In the genomic region with DNA sequence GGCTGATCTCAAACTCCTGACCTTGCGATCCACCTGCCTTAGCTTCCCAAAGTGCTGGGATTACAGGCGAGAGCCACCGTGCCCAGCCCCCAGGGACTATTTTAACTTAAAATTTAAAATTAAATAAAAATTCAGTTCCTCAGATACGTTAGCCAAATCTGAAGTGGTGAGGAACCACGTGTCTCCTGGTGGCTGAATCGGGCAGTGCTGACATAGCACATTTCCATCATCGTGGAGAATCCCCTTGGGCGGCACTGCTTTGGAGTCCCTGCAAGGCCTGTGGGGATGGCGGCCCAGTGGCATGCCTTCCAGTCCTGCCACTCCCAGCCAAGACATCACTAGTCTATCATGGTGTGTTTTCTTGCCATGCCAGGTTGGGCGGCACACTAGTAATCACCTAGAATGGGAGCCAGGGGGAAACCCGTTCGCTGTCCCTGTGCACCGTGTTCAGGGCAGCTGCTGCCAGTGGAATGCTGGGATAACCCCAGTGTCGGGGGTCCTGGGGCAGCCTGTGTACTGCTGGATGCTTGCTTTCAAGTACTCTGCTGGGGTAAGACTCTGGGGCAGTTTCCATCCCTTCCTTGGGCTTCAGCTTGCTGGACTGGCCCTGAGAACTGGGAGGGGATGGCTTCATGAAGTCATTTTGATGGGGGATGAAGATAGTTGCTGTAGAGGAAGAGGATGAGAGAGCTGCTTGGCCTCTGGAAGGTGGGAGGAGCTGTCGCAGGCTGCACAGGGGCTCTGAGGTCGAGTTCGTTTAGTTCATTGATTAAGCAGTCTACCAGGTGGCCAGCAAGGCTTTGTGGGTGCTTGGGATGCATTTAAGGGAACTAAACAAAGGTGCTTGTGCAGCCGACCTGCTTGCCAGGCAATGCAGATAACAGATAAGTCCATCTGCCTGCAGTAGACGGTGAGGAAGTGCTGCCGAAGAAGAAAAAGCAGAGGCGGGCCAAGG, we compare ENCODE assay signal across 15 cellular contexts. TPM values are rescaled to one million over a fixed set of nuclear protein-coding genes. Genes with fewer than 3 reads are reported as not detected.
A peak's percentile ranks its signal among the peaks of the same experiment; 100 is the strongest.
DNase-seq lines count a peak whose midpoint lies in the region; ATAC-seq and TF ChIP-seq lines count a peak whose summit lies in the region.
"Had no signal": no experiment of that assay in that cellular context is flagged by ENCODE, and none has a peak within 500 bp of the region (broad histone marks: within the 10 kb centered on the region; RNA-seq: fewer than 3 reads in every experiment).

No MANE protein-coding gene starts in this region.

- H3K4me1 Mint-ChIP-seq in naive thymus-derived CD8-positive, alpha-beta T cell, result peaks cover 18 to 57% (median 48%) of the 10 kb centered on the region in 4 donors

- H3K4me3 ChIP-seq in BE2C (ENCODE audit: low read depth, low read length), result no peak overlapping the region
- H3K4me3 ChIP-seq in HEK293 (ENCODE audit: low read depth, low read length), result no peak overlapping the region
- H3K4me3 ChIP-seq in brain microvascular endothelial cell (ENCODE audit: low read depth, low read length), result no peak overlapping the region

- CTCF ChIA-PET in HEK293 (lab: Yijun Ruan, JAX), result no interaction called here

- H3K27me3 ChIP-seq in BE2C, result no peaks in the 10 kb centered on the region
- no peaks in the 10 kb centered on the region for H3K27me3 ChIP-seq in brain microvascular endothelial cell (replicated peaks)

- ATAC-seq in naive thymus-derived CD8-positive, alpha-beta T cell, result no peak
- ATAC-seq in HG02884 (IDR thresholded peaks at IDR 0.05; ENCODE audit: unreplicated experiment) (no peak), GM21367 (IDR thresholded peaks at IDR 0.05; ENCODE audit: unreplicated experiment) (no peak)
- ATAC-seq: activated T-cell treated with anti-CD3 and anti-CD28 coated beads, Interleukin-2, amount 50 U/mL, for 4 hours had no signal

- H3K36me3 Mint-ChIP-seq in naive thymus-derived CD8-positive, alpha-beta T cell, result peaks cover 0 to 17% (median 0%) of the 10 kb centered on the region in 3 donors

- no peaks in the 10 kb centered on the region for H3K4me1 ChIP-seq in BE2C
- H3K4me1 ChIP-seq in HEK293 (ENCODE audit: control insufficient read depth, insufficient read depth, low read length), result peaks cover 8% of the 10 kb centered on the region

- no peak overlapping the region for H3K27ac ChIP-seq in HEK293 (ENCODE audit: extremely low read depth, low read depth, low read length)
- no peak overlapping the region for H3K27ac ChIP-seq in brain microvascular endothelial cell
- H3K27ac ChIP-seq: C4-2B, HL-60 had no signal

- peak overlapping the region in 1 of 10 donors; percentile 63 for H3K4me3 Mint-ChIP-seq in naive thymus-derived CD8-positive, alpha-beta T cell
- H3K4me3 Mint-ChIP-seq: activated T-cell treated with anti-CD3 and anti-CD28 coated beads, Interleukin-2, amount 50 U/mL, for 4 hours had no signal

- DNase-seq in BE2C (no peak), brain microvascular endothelial cell (no peak), NCI-H69 (lab: John Stamatoyannopoulos, UW) (no peak), HuH-7.5 (ENCODE audit: low spot score) (no peak)
- DNase-seq in naive thymus-derived CD8-positive, alpha-beta T cell, result no peak
- DNase-seq: activated T-cell treated with anti-CD3 and anti-CD28 coated beads, Interleukin-2, amount 50 U/mL, for 4 hours; NCI-H446; SHP77 treated with DMSO at 0.1 percent for 48 hours had no signal

- H3K27ac Mint-ChIP-seq in naive thymus-derived CD8-positive, alpha-beta T cell, result peak overlapping the region in 7 of 10 donors; percentile 14 to 72 (median 40)

- H3K27me3 Mint-ChIP-seq in naive thymus-derived CD8-positive, alpha-beta T cell, result no peaks in the 10 kb centered on the region

- H3K9me3 ChIP-seq in BE2C, result no peaks in the 10 kb centered on the region
- no peaks in the 10 kb centered on the region for H3K9me3 ChIP-seq in HEK293 (ENCODE audit: control insufficient read depth, insufficient read depth, low read depth, low read length)

- H3K36me3 ChIP-seq in BE2C, result no peaks in the 10 kb centered on the region; the same call in 1 of the 2 replicates
- H3K36me3 ChIP-seq in HEK293 (ENCODE audit: control insufficient read depth in 2 of 2, insufficient read depth in 1 of 2, low read length in 2 of 2), result peaks cover 0 to 69% of the 10 kb centered on the region in 2 experiments; a peak in 1 of 3 replicates
- peaks cover 18% of the 10 kb centered on the region for H3K36me3 ChIP-seq in brain microvascular endothelial cell (replicated peaks)

- in situ Hi-C loops in brain microvascular endothelial cell (cut with HindIII; ENCODE audit: low pct_ligation_motif_present, low sequenced_read_pairs), result no loop called here

- H3K9me3 Mint-ChIP-seq in naive thymus-derived CD8-positive, alpha-beta T cell, result no peaks in the 10 kb centered on the region
- H3K9me3 Mint-ChIP-seq: activated T-cell treated with anti-CD3 and anti-CD28 coated beads, Interleukin-2, amount 50 U/mL, for 4 hours had no signal

- POLR2A ChIA-PET in HEK293 (lab: Yijun Ruan, JAX), result interaction anchor here (0.7 kb wide), 1 partner anchor 1541 kb away, joined by 3 read pairs; no protein-coding TSS in a partner anchor
- POLR2A ChIA-PET in naive thymus-derived CD8-positive, alpha-beta T cell (lab: Charles Lee), result interaction anchor here (8.7 kb wide), 1 partner anchor 17 kb away, joined by 145 read pairs; a partner anchor contains a TSS

- TF ChIP-seq CTCF in BE2C (IDR thresholded peaks at IDR 0.05; ENCODE audit: low read depth, low read length) (0 out of 2 replicates have a peak, but pooled peaks have one; percentile 16), HEK293 (tag by site-specific recombination; IDR thresholded peaks at IDR 0.05) (no peak), brain microvascular endothelial cell (IDR thresholded peaks at IDR 0.05; ENCODE audit: low read depth, low read length, missing control alignments) (peak; percentile 38)

TF ChIP-seq in HEK293, 187 proteins besides CTCF, POLR2A, EP300 and RAD21:
- peak; percentile 79 for TF ChIP-seq ZBTB17 (tag by site-specific recombination; IDR thresholded peaks at IDR 0.05)
- no peak for TF ChIP-seq ZNF76 (tag by site-specific recombination; IDR thresholded peaks at IDR 0.05; ENCODE audit: borderline replicate concordance, low read depth)
- no peak for TF ChIP-seq ZNF391 (tag by site-specific recombination; IDR thresholded peaks at IDR 0.05; ENCODE audit: borderline replicate concordance, low read depth)
- no peak for TF ChIP-seq OSR2 (tag by site-specific recombination; IDR thresholded peaks at IDR 0.05)
- TF ChIP-seq, protein P1, sequence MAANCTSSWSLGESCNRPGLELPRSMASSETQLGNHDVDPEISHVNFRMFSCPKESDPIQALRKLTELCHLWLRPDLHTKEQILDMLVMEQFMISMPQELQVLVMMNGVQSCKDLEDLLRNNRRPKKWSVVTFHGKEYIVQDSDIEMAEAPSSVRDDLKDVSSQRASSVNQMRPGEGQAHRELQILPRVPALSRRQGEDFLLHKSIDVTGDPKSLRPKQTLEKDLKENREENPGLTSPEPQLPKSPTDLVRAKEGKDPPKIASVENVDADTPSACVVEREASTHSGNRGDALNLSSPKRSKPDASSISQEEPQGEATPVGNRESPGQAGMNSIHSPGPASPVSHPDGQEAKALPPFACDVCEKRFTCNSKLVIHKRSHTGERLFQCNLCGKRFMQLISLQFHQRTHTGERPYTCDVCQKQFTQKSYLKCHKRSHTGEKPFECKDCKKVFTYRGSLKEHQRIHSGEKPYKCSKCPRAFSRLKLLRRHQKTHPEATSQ (tag by site-specific recombination; IDR thresholded peaks at IDR 0.05), result no peak
- no peak for TF ChIP-seq ZIC2 (tag by site-specific recombination; IDR thresholded peaks at IDR 0.05)
- no peak for TF ChIP-seq ZNF660 (tag by site-specific recombination; IDR thresholded peaks at IDR 0.05)
- TF ChIP-seq, protein P2, sequence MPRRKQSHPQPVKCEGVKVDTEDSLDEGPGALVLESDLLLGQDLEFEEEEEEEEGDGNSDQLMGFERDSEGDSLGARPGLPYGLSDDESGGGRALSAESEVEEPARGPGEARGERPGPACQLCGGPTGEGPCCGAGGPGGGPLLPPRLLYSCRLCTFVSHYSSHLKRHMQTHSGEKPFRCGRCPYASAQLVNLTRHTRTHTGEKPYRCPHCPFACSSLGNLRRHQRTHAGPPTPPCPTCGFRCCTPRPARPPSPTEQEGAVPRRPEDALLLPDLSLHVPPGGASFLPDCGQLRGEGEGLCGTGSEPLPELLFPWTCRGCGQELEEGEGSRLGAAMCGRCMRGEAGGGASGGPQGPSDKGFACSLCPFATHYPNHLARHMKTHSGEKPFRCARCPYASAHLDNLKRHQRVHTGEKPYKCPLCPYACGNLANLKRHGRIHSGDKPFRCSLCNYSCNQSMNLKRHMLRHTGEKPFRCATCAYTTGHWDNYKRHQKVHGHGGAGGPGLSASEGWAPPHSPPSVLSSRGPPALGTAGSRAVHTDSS (tag by site-specific recombination; IDR thresholded peaks at IDR 0.05), result peak; percentile 71
- TF ChIP-seq KLF1 (tag by site-specific recombination; IDR thresholded peaks at IDR 0.05), result no peak

RNA-seq across cellular contexts. Expression of a gene that starts 4.6 kb away (rescaled TPM):
- polyA plus RNA-seq in BE2C (2012; ENCODE audit: insufficient read depth, insufficient read length, low read depth), result 54.3 TPM
- total RNA-seq in naive thymus-derived CD8-positive, alpha-beta T cell, result 10 to 100 TPM; 64.5 to 73.2 TPM
- 10 to 100 TPM in 2 of 3 donors, 1 to 10 TPM in 1; 9.8 to 30.0 (median 28.7) TPM for polyA plus RNA-seq in naive thymus-derived CD8-positive, alpha-beta T cell

RNA-seq across cellular contexts. Expression of a gene that starts 18.3 kb away (rescaled TPM):
- polyA plus RNA-seq in BE2C (2012; ENCODE audit: insufficient read depth, insufficient read length, low read depth), result 22.7 TPM
- total RNA-seq in naive thymus-derived CD8-positive, alpha-beta T cell, result 10 to 100 TPM; 67.1 to 67.7 TPM
- 10 to 100 TPM; 15.7 to 26.4 (median 16.3) TPM for polyA plus RNA-seq in naive thymus-derived CD8-positive, alpha-beta T cell

RNA-seq across cellular contexts. Expression of a gene that starts 29.1 kb away (rescaled TPM):
- 5.9 TPM for polyA plus RNA-seq in BE2C (2012; ENCODE audit: insufficient read depth, insufficient read length, low read depth)
- 1 to 10 TPM; 8.4 to 8.5 TPM for total RNA-seq in naive thymus-derived CD8-positive, alpha-beta T cell
- 1 to 10 TPM; 1.4 to 4.3 (median 3.2) TPM for polyA plus RNA-seq in naive thymus-derived CD8-positive, alpha-beta T cell

RNA-seq across cellular contexts. Expression of a gene that starts 29.3 kb away (rescaled TPM):
- not detected for polyA plus RNA-seq in BE2C (2012; ENCODE audit: insufficient read depth, insufficient read length, low read depth)
- not detected for total RNA-seq in naive thymus-derived CD8-positive, alpha-beta T cell
- polyA plus RNA-seq in naive thymus-derived CD8-positive, alpha-beta T cell, result under 1 TPM in 1 of 3 donors, not detected in 2; 0.06 TPM
- total RNA-seq: activated T-cell treated with anti-CD3 and anti-CD28 coated beads, Interleukin-2, amount 50 U/mL, for 4 hours; kidney epithelial cell had no signal
- polyA plus RNA-seq: neural cell had no signal

RNA-seq across cellular contexts. Expression of a gene that starts 30.1 kb away (rescaled TPM):
- polyA plus RNA-seq in BE2C (2012; ENCODE audit: insufficient read depth, insufficient read length, low read depth), result 4.9 TPM
- 10 to 100 TPM; 81.3 to 93.0 TPM for total RNA-seq in naive thymus-derived CD8-positive, alpha-beta T cell
- polyA plus RNA-seq in naive thymus-derived CD8-positive, alpha-beta T cell, result 10 to 100 TPM; 10.4 to 19.4 (median 18.5) TPM
